23 cellular contexts compared by ENCODE assay signal in genomic region chr2:143900006-143900405, GRCh38.
"Had no signal": no experiment of that assay in that cellular context is flagged by ENCODE, and none has a peak within 500 bp of the region (broad histone marks: within the 10 kb centered on the region; RNA-seq: fewer than 3 reads in every experiment).

No MANE protein-coding gene starts in this region.

- DNase-seq: cortex of kidney; effector memory CD4-positive, alpha-beta T cell; erythroblast; foreskin keratinocyte; head of caudate nucleus; left colon; left ventricle myocardium superior; mesenchymal stem cell; naive B cell; psoas muscle; stimulated activated CD4-positive, alpha-beta T cell treated with anti-CD3 and anti-CD28 coated beads, Interleukin-2, amount 100 ng/mL, for 24 hours; stimulated activated CD4-positive, alpha-beta T cell treated with anti-CD3 and anti-CD28 coated beads, Interleukin-4, amount 100 ng/mL, for 4 hours; stimulated activated naive B cell treated with anti-CD40 and anti-IgM and Interleukin-4, amounts not matched to agents 10 μg/mL and 1 μg/mL and 100 μg/mL, for 72 hours; stimulated activated naive CD8-positive, alpha-beta T cell treated with anti-CD3 and anti-CD28 coated beads, Interleukin-15, amount 100 ng/mL, for 72 hours; testis had no signal

- H3K9me3 Mint-ChIP-seq: naive B cell; nephron; stimulated activated naive B cell treated with anti-CD40 and anti-IgM and Interleukin-4, amounts not matched to agents 10 μg/mL and 1 μg/mL and 100 μg/mL, for 72 hours; stimulated activated naive CD8-positive, alpha-beta T cell treated with anti-CD3 and anti-CD28 coated beads, Interleukin-15, amount 100 ng/mL, for 72 hours had no signal

- H3K9me3 ChIP-seq: psoas muscle, testis, tibial nerve had no signal

- H3K4me1 ChIP-seq: parathyroid adenoma, psoas muscle, testis had no signal

- H3K36me3 Mint-ChIP-seq: naive B cell; stimulated activated naive B cell treated with anti-CD40 and anti-IgM and Interleukin-4, amounts not matched to agents 10 μg/mL and 1 μg/mL and 100 μg/mL, for 72 hours had no signal

- H3K4me1 Mint-ChIP-seq: naive B cell had no signal

- H3K36me3 ChIP-seq: tibial nerve had no signal

- H2AFZ ChIP-seq: hepatocyte, parathyroid adenoma had no signal

- FAIRE-seq: endometrium, urothelium cell line had no signal

- H3K79me2 ChIP-seq: hepatocyte, parathyroid adenoma had no signal

- H3K4me2 ChIP-seq: hepatocyte had no signal

- H3K27ac ChIP-seq: foreskin keratinocyte, parathyroid adenoma, psoas muscle, testis, tibial nerve had no signal

- H3K4me3 ChIP-seq: hepatocyte, lung, psoas muscle, testis, tibial nerve had no signal

- ATAC-seq: foreskin keratinocyte; left colon; left ventricle myocardium superior; psoas muscle; sciatic nerve; stimulated activated naive B cell treated with anti-CD40 and anti-IgM and Interleukin-4, amounts not matched to agents 10 μg/mL and 1 μg/mL and 100 μg/mL, for 72 hours; stimulated activated naive CD8-positive, alpha-beta T cell treated with anti-CD3 and anti-CD28 coated beads, Interleukin-15, amount 100 ng/mL, for 72 hours had no signal

- H3K4me3 Mint-ChIP-seq: naive B cell; nephron; stimulated activated naive B cell treated with anti-CD40 and anti-IgM and Interleukin-4, amounts not matched to agents 10 μg/mL and 1 μg/mL and 100 μg/mL, for 72 hours had no signal

- H3K27me3 ChIP-seq: foreskin keratinocyte, hepatocyte, testis, tibial nerve had no signal

- H3K27ac Mint-ChIP-seq: nephron; stimulated activated naive B cell treated with anti-CD40 and anti-IgM and Interleukin-4, amounts not matched to agents 10 μg/mL and 1 μg/mL and 100 μg/mL, for 72 hours had no signal

- H3K9ac ChIP-seq: parathyroid adenoma had no signal
